ENCODE assay signal across 14 cellular contexts in genomic region chr13:34346626-34347025, GRCh38.
DNase-seq lines count a peak whose midpoint lies in the region; ATAC-seq and TF ChIP-seq lines count a peak whose summit lies in the region.
"Had no signal": no experiment of that assay in that cellular context is flagged by ENCODE, and none has a peak within 500 bp of the region (broad histone marks: within the 10 kb centered on the region; RNA-seq: fewer than 3 reads in every experiment).

No MANE protein-coding gene starts in this region.

- no peaks in the 10 kb centered on the region for H3K27me3 Mint-ChIP-seq in activated T-cell treated with anti-CD3 and anti-CD28 coated beads, Interleukin-2, amount 50 U/mL, for 4 hours (ENCODE audit: low read depth)
- H3K27me3 Mint-ChIP-seq: B cell had no signal

- H3K79me2 ChIP-seq in mammary epithelial cell (ENCODE audit: insufficient read depth, low read length) (no peaks in the 10 kb centered on the region), smooth muscle cell (ENCODE audit: low read depth) (no peaks in the 10 kb centered on the region)

- H3K9me3 Mint-ChIP-seq in activated T-cell treated with anti-CD3 and anti-CD28 coated beads, Interleukin-2, amount 50 U/mL, for 4 hours = no peaks in the 10 kb centered on the region

- H3K9me3 ChIP-seq in breast epithelium = no peaks in the 10 kb centered on the region
- no peaks in the 10 kb centered on the region for H3K9me3 ChIP-seq in mammary epithelial cell (replicated peaks; ENCODE audit: insufficient read depth, low read length)
- no peaks in the 10 kb centered on the region for H3K9me3 ChIP-seq in SJSA1 (replicated peaks)
- no peaks in the 10 kb centered on the region for H3K9me3 ChIP-seq in smooth muscle cell (replicated peaks; ENCODE audit: low read depth)
- H3K9me3 ChIP-seq: HAP-1 had no signal

- no peaks in the 10 kb centered on the region for H3K36me3 Mint-ChIP-seq in activated T-cell treated with anti-CD3 and anti-CD28 coated beads, Interleukin-2, amount 50 U/mL, for 4 hours (ENCODE audit: insufficient read depth)
- H3K36me3 Mint-ChIP-seq: CD8-positive, alpha-beta T cell had no signal

- H3K4me3 Mint-ChIP-seq in activated T-cell treated with anti-CD3 and anti-CD28 coated beads, Interleukin-2, amount 50 U/mL, for 4 hours = no peak overlapping the region
- H3K4me3 Mint-ChIP-seq: B cell; CD8-positive, alpha-beta T cell had no signal

- H3K36me3 ChIP-seq in breast epithelium = no peaks in the 10 kb centered on the region
- H3K36me3 ChIP-seq in mammary epithelial cell (ENCODE audit: insufficient read depth, low read length) = no peaks in the 10 kb centered on the region
- H3K36me3 ChIP-seq in SJSA1 = no peaks in the 10 kb centered on the region
- H3K36me3 ChIP-seq in smooth muscle cell (ENCODE audit: low read depth) = no peaks in the 10 kb centered on the region
- H3K36me3 ChIP-seq: HAP-1 had no signal

- H3K27me3 ChIP-seq in breast epithelium (no peaks in the 10 kb centered on the region), mammary epithelial cell (ENCODE audit: insufficient read depth, low read length) (no peaks in the 10 kb centered on the region), SJSA1 (replicated peaks) (no peaks in the 10 kb centered on the region), smooth muscle cell (ENCODE audit: low read depth) (no peaks in the 10 kb centered on the region)

- no peak overlapping the region for H2AFZ ChIP-seq in mammary epithelial cell (ENCODE audit: low read depth, low read length)
- peak overlapping the region; percentile 44 for H2AFZ ChIP-seq in smooth muscle cell (ENCODE audit: low read depth)

- H3K4me2 ChIP-seq in mammary epithelial cell (ENCODE audit: insufficient read depth, low read depth, low read length) = no peak overlapping the region
- peak overlapping the region; percentile 23 for H3K4me2 ChIP-seq in smooth muscle cell

- H3F3A ChIP-seq in smooth muscle cell (ENCODE audit: low read depth) = no peaks in the 10 kb centered on the region

- dilution Hi-C loops in mammary epithelial cell (cut with HindIII; ENCODE audit: low sequenced_read_pairs) = no loop called here

- H3K27ac ChIP-seq in breast epithelium = peak overlapping the region; percentile 71 to 81
- H3K27ac ChIP-seq in mammary epithelial cell (ENCODE audit: insufficient read depth, low read depth, low read length) = no peak overlapping the region
- peak overlapping the region; percentile 15; the same call in 1 of the 2 replicates for H3K27ac ChIP-seq in SJSA1
- no peak overlapping the region for H3K27ac ChIP-seq in smooth muscle cell (ENCODE audit: low read depth)

- DNase-seq in breast epithelium (ENCODE audit: low spot score in 2 of 2) (no peak), mammary epithelial cell (no peak), SJSA1 (ENCODE audit: low read depth in 1 of 2, low spot score in 2 of 2) (peak in 1 of 2 experiments; percentile 9), fibroblast of peridontal ligament (ENCODE audit: extremely low read depth) (peak; percentile 34), smooth muscle cell (lab: John Stamatoyannopoulos, UW; ENCODE audit: unreplicated experiment) (no peak), lower leg skin (ENCODE audit: low spot score in 2 of 2) (no peak), GM19238 (ENCODE audit: insufficient read length, low spot score) (no peak)
- no peak for DNase-seq in activated T-cell treated with anti-CD3 and anti-CD28 coated beads, Interleukin-2, amount 50 U/mL, for 4 hours
- DNase-seq: CD8-positive, alpha-beta T cell; Kasumi-1; NCI-H2029; NCI-H510A had no signal

- TF ChIP-seq CTCF in breast epithelium (IDR thresholded peaks at IDR 0.05) (no peak), mammary epithelial cell (conservative IDR thresholded peaks at IDR 0.05 in 1 of 2, IDR thresholded peaks at IDR 0.05 in 1 of 2; ENCODE audit: extremely low read depth in 1 of 2, insufficient read depth in 1 of 2, low read depth in 1 of 2, low read length in 2 of 2) (no peak), smooth muscle cell (IDR thresholded peaks at IDR 0.05; ENCODE audit: borderline replicate concordance, insufficient read depth, poor library complexity, severe bottlenecking) (no peak), lower leg skin (IDR thresholded peaks at IDR 0.05) (no peak)

- H4K20me1 ChIP-seq in mammary epithelial cell (ENCODE audit: insufficient read depth, low read length) (no peaks in the 10 kb centered on the region), smooth muscle cell (ENCODE audit: low read depth) (no peaks in the 10 kb centered on the region)

- no peak overlapping the region for H3K9ac ChIP-seq in mammary epithelial cell (ENCODE audit: insufficient read depth, low read length)
- H3K9ac ChIP-seq in smooth muscle cell (ENCODE audit: low read depth) = no peak overlapping the region

- no TSS peak for BruUV-seq in mammary epithelial cell (replicated peaks; lab: Mats Ljungman, UMichigan)

- in situ Hi-C loops in mammary epithelial cell (cut with MboI; ENCODE audit: low sequenced_read_pairs in 2 of 2) = no loop called here

- intact Hi-C loops in breast epithelium (cut with DNase I; ENCODE audit: low total_unique reads) = no loop called here
- intact Hi-C loops in mammary epithelial cell (cut with micrococcal nuclease) = no loop called here
- intact Hi-C loops in lower leg skin (cut with DNase I; ENCODE audit: low total_unique reads) = no loop called here

- WGBS in mammary epithelial cell (ENCODE audit: low coverage, missing lambda C conversion rate) = 94% methylated on average over 4 of the region's 4 CpGs
- WGBS in smooth muscle cell (ENCODE audit: low lambda C conversion rate) = 55% methylated on average over 4 of the region's 4 CpGs
- WGBS in lower leg skin, 2 donors = 64 to 72% methylated on average over 4 of the region's 4 CpGs

- CTCF ChIA-PET in mammary epithelial cell (lab: Charles Lee; ENCODE audit: low non-redundant PET) = no interaction called here

- TF ChIP-seq POLR2A in breast epithelium (IDR thresholded peaks at IDR 0.05) (no peak), lower leg skin (IDR thresholded peaks at IDR 0.05) (no peak)

- no peak for ATAC-seq in activated T-cell treated with anti-CD3 and anti-CD28 coated beads, Interleukin-2, amount 50 U/mL, for 4 hours
- ATAC-seq: CD8-positive, alpha-beta T cell had no signal

- no peaks in the 10 kb centered on the region for H3K4me1 Mint-ChIP-seq in activated T-cell treated with anti-CD3 and anti-CD28 coated beads, Interleukin-2, amount 50 U/mL, for 4 hours (ENCODE audit: low read depth)
- H3K4me1 Mint-ChIP-seq: B cell had no signal

- no peak overlapping the region for H3K4me3 ChIP-seq in breast epithelium
- no peak overlapping the region for H3K4me3 ChIP-seq in mammary epithelial cell (replicated peaks in 1 of 3; ENCODE audit: insufficient read depth in 1 of 3, low read depth in 2 of 3, low read length in 3 of 3)
- H3K4me3 ChIP-seq in SJSA1 = no peak overlapping the region
- no peak overlapping the region for H3K4me3 ChIP-seq in smooth muscle cell
- H3K4me3 ChIP-seq in lower leg skin (ENCODE audit: low read depth, poor library complexity, severe bottlenecking) = no peak overlapping the region
- H3K4me3 ChIP-seq: HAP-1 had no signal

- no peaks in the 10 kb centered on the region for H3K4me1 ChIP-seq in breast epithelium
- H3K4me1 ChIP-seq in mammary epithelial cell (ENCODE audit: insufficient read depth, low read length) = peaks cover 28% of the 10 kb centered on the region
- H3K4me1 ChIP-seq in SJSA1 (replicated peaks) = peaks cover 64% of the 10 kb centered on the region
- no peaks in the 10 kb centered on the region for H3K4me1 ChIP-seq in smooth muscle cell (ENCODE audit: low read depth)

Comparison
In these comparisons a context has a peak if more than half of its experiments do, and no peak if none do; other contexts are left out.
1. H3K27ac ChIP-seq: peak in breast epithelium (2 of 2) and SJSA1 (single experiment); none in mammary epithelial cell (single experiment) and smooth muscle cell (single experiment).